In genomic region chr10:49333192-49333591, GRCh38 we compare ENCODE assay signal across 1 cellular context.
TF ChIP-seq lines count a peak whose summit lies in the region.

No MANE protein-coding gene starts in this region.

TF ChIP-seq in K562, 482 proteins besides CTCF, POLR2A, EP300 and RAD21:
- TF ChIP-seq HDAC2 (IDR thresholded peaks at IDR 0.05) (no peak), HCFC1 (IDR thresholded peaks at IDR 0.05; ENCODE audit: low read depth, low read length) (no peak), CREB5 (CRISPR knock-in tag; IDR thresholded peaks at IDR 0.05) (no peak), E4F1 (CRISPR knock-in tag; IDR thresholded peaks at IDR 0.05; ENCODE audit: borderline replicate concordance) (no peak), NONO (IDR thresholded peaks at IDR 0.05; ENCODE audit: low read depth in 2 of 2, low read length in 1 of 2) (no peak)
